ENCODE assay signal across 7 cellular contexts in the genomic region with DNA sequence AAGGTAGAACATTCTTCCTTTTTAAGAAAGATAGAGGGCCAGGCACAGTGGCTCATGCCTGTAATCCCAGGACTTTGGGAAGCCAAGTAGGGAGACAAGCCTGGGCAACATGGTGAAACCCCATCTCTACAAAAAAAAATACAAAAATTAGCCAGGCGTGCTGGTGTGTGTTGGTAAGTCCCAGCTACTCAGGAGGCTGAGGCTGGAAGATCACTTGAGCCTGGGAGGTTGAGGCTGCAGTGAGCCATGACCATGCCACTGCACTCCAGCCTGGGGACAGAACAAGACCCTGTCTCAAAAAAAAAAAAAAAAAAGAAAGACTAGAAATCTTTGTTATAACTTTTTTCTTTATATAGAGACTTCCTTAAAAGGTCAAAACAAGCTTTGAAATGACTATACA. TPM values are rescaled to one million over a fixed set of nuclear protein-coding genes. Genes with fewer than 3 reads are reported as not detected.
DNase-seq lines count a peak whose midpoint lies in the region; ATAC-seq and TF ChIP-seq lines count a peak whose summit lies in the region.
"Not testable (repeated sequence)": the region's sequence is repeated elsewhere in the genome, so short reads cannot be mapped to it uniquely, and the experiment has no call there.

No MANE protein-coding gene starts in this region.

- H3K79me2 ChIP-seq in osteoblast (ENCODE audit: insufficient read depth, low read length) = peaks cover 79% of the 10 kb centered on the region

- peak overlapping the region; percentile 66 for H3K9ac ChIP-seq in adipocyte (ENCODE audit: low read length)

- H3K27ac ChIP-seq in breast epithelium = peak overlapping the region; percentile 10 to 13
- peak overlapping the region; percentile 89 for H3K27ac ChIP-seq in osteoblast (ENCODE audit: low read depth, low read length)
- peak overlapping the region; percentile 58 to 67 for H3K27ac ChIP-seq in thoracic aorta

- H3K4me2 ChIP-seq in osteoblast (ENCODE audit: insufficient read depth, low read length) = peak overlapping the region; percentile 67

- H3K27me3 ChIP-seq in GM06990 (replicated peaks; ENCODE audit: control insufficient read depth, insufficient read depth, low read length); adipocyte (replicated peaks; ENCODE audit: control insufficient read depth, insufficient read depth, low read length); breast epithelium; osteoblast (ENCODE audit: insufficient read depth, low read length); thoracic aorta (replicated peaks; ENCODE audit: insufficient read depth): not testable (repeated sequence)

- peaks cover 26% of the 10 kb centered on the region for H3K4me1 ChIP-seq in adipocyte (ENCODE audit: control insufficient read depth, insufficient read depth, low read length)
- H3K4me1 ChIP-seq in breast epithelium = not testable (repeated sequence)
- peaks cover 26% of the 10 kb centered on the region for H3K4me1 ChIP-seq in osteoblast (ENCODE audit: insufficient read depth, low read length)
- peaks cover 17 to 56% of the 10 kb centered on the region in 2 donors for H3K4me1 ChIP-seq in thoracic aorta (ENCODE audit: control insufficient read depth in 1 of 2, low read depth in 2 of 2)

- intact Hi-C loops in breast epithelium (cut with DNase I; ENCODE audit: low total_unique reads) = not testable (repeated sequence)

- not testable (repeated sequence) for TF ChIP-seq CTCF in GM06990 (IDR thresholded peaks at IDR 0.05; ENCODE audit: insufficient read depth, low read length, poor library complexity, severe bottlenecking); breast epithelium (IDR thresholded peaks at IDR 0.05); fibroblast of the aortic adventitia (IDR thresholded peaks at IDR 0.05; ENCODE audit: insufficient read depth, low read length); osteoblast (IDR thresholded peaks at IDR 0.05; ENCODE audit: extremely low read depth, low read depth, low read length); thoracic aorta (IDR thresholded peaks at IDR 0.05)

- not testable (repeated sequence) for H2AFZ ChIP-seq in osteoblast (ENCODE audit: low read length)

- peak; percentile 31 for DNase-seq in GM06990 (ENCODE audit: extremely low read depth, insufficient read length)
- peak; percentile 6 for DNase-seq in LHCN-M2 (ENCODE audit: low read depth)
- DNase-seq in adipocyte (ENCODE audit: low read depth); breast epithelium (ENCODE audit: low spot score in 2 of 2); fibroblast of the aortic adventitia (ENCODE audit: low read depth); osteoblast (ENCODE audit: insufficient read length, low spot score, missing footprints); thoracic aorta (ENCODE audit: low spot score): not testable (repeated sequence)

- H3K36me3 ChIP-seq in GM06990 (ENCODE audit: control insufficient read depth, insufficient read depth, low read length); adipocyte (ENCODE audit: control insufficient read depth, insufficient read depth, low read length, severe bottlenecking); breast epithelium; osteoblast (ENCODE audit: insufficient read depth, low read length); thoracic aorta: not testable (repeated sequence)

- ATAC-seq in thoracic aorta (ENCODE audit: insufficient number of reproducible peaks, low FRiP score, low read depth) = not testable (repeated sequence)

- TF ChIP-seq POLR2A in breast epithelium (IDR thresholded peaks at IDR 0.05) = not testable (repeated sequence)

- H4K20me1 ChIP-seq in osteoblast (ENCODE audit: insufficient read depth, low read length) = not testable (repeated sequence)

- not testable (repeated sequence) for H3K9me3 ChIP-seq in adipocyte (ENCODE audit: control insufficient read depth, low read length); breast epithelium; osteoblast (ENCODE audit: low read depth, low read length); thoracic aorta

- H3K4me3 ChIP-seq in GM06990 (replicated peaks; ENCODE audit: low read depth, low read length); breast epithelium; osteoblast (ENCODE audit: insufficient read depth, low read length): not testable (repeated sequence)
- H3K4me3 ChIP-seq in adipocyte (ENCODE audit: low read length) = peak overlapping the region; percentile 51
- peak overlapping the region; percentile 22 for H3K4me3 ChIP-seq in fibroblast of the aortic adventitia (ENCODE audit: low read depth, low read length)
- H3K4me3 ChIP-seq in thoracic aorta = peak overlapping the region; percentile 38

RNA-seq across cellular contexts. Expression of a gene that starts 8.6 kb away (rescaled TPM):
- total RNA-seq in LHCN-M2 (2014; rRNA removed) = 102 and 120 TPM in 2 replicates
- 62.0 TPM for polyA plus RNA-seq in LHCN-M2 (2012)
- total RNA-seq in breast epithelium = 100 to 1,000 TPM; 396 to 761 (median 409) TPM
- total RNA-seq in fibroblast of the aortic adventitia (ENCODE audit: low replicate concordance) = 412 and 741 TPM in 2 replicates
- 338 and 514 TPM in 2 replicates for total RNA-seq in osteoblast
- total RNA-seq in thoracic aorta = 100 to 1,000 TPM; 357 to 453 TPM

Comparison
In these comparisons a context has a peak if more than half of its experiments do, and no peak if none do; other contexts are left out.
1. H3K27ac ChIP-seq: peak in every context shown above with its lines; median percentile 89 in osteoblast; 62 in thoracic aorta; 12 in breast epithelium.